18 cellular contexts compared by ENCODE assay signal in genomic region chr9:89315482-89315881, GRCh38. TPM values are rescaled to one million over a fixed set of nuclear protein-coding genes. Genes with fewer than 3 reads are reported as not detected.
DNase-seq lines count a peak whose midpoint lies in the region; ATAC-seq and TF ChIP-seq lines count a peak whose summit lies in the region.
"Had no signal": no experiment of that assay in that cellular context is flagged by ENCODE, and none has a peak within 500 bp of the region (broad histone marks: within the 10 kb centered on the region; RNA-seq: fewer than 3 reads in every experiment).

No MANE protein-coding gene starts in this region.

- H3K9me3 ChIP-seq in HEK293 (ENCODE audit: control insufficient read depth, insufficient read depth, low read depth, low read length) = no peaks in the 10 kb centered on the region
- no peaks in the 10 kb centered on the region for H3K9me3 ChIP-seq in SU-DHL-6 (ENCODE audit: insufficient read depth, low read length)
- no peaks in the 10 kb centered on the region for H3K9me3 ChIP-seq in iPS-18a (ENCODE audit: control insufficient read depth, low read depth, low read length)
- H3K9me3 ChIP-seq: gastrocnemius medialis, tibial nerve had no signal

- H3K9ac ChIP-seq in SU-DHL-6 (ENCODE audit: low read length) (no peak overlapping the region), iPS-18a (ENCODE audit: low read length) (no peak overlapping the region)

- H3K27ac ChIP-seq in HEK293 (ENCODE audit: extremely low read depth, low read depth, low read length) (no peak overlapping the region), SU-DHL-6 (ENCODE audit: low read depth, low read length) (peak overlapping the region; percentile 92; the same call in 1 of the 2 replicates), iPS-18a (ENCODE audit: low read length) (no peak overlapping the region)
- H3K27ac ChIP-seq: gastrocnemius medialis, tibial nerve had no signal

- intact Hi-C loops in activated CD4-positive, alpha-beta T cell treated with anti-CD3 and anti-CD28 coated beads, Interleukin-2, amount 10 ng/mL, durations not matched to agents 24 days and 14 days (cut with micrococcal nuclease) = loop anchor here (10.0 kb wide), 4 partner anchors 149 to 429 kb away; no protein-coding TSS in a partner anchor

- H3K27me3 Mint-ChIP-seq in activated CD4-positive, alpha-beta T cell treated with anti-CD3 and anti-CD28 coated beads, Interleukin-2, amount 10 ng/mL, durations not matched to agents 24 days and 14 days = peaks cover 4% of the 10 kb centered on the region
- H3K27me3 Mint-ChIP-seq: stimulated activated naive B cell treated with anti-CD40 and anti-IgM and Interleukin-4, amounts not matched to agents 10 μg/mL and 1 μg/mL and 100 μg/mL, for 72 hours had no signal

- POLR2A ChIA-PET in HEK293 (lab: Yijun Ruan, JAX) = no interaction called here

- no peak overlapping the region for H3K4me3 Mint-ChIP-seq in activated CD4-positive, alpha-beta T cell treated with anti-CD3 and anti-CD28 coated beads, Interleukin-2, amount 10 ng/mL, durations not matched to agents 24 days and 14 days
- H3K4me3 Mint-ChIP-seq: CD8-positive, alpha-beta T cell; stimulated activated naive B cell treated with anti-CD40 and anti-IgM and Interleukin-4, amounts not matched to agents 10 μg/mL and 1 μg/mL and 100 μg/mL, for 72 hours had no signal

- CTCF ChIA-PET in HEK293 (lab: Yijun Ruan, JAX) = no interaction called here

- H3K4me2 ChIP-seq in SU-DHL-6 (ENCODE audit: low read depth, low read length, poor library complexity, severe bottlenecking) = peak overlapping the region; percentile 98

- peaks cover 11 to 60% of the 10 kb centered on the region in 2 experiments; a peak in 2 of 3 replicates for H3K36me3 ChIP-seq in HEK293 (ENCODE audit: control insufficient read depth in 2 of 2, insufficient read depth in 1 of 2, low read length in 2 of 2)
- peaks cover 47% of the 10 kb centered on the region for H3K36me3 ChIP-seq in SU-DHL-6 (ENCODE audit: low read length)
- H3K36me3 ChIP-seq in iPS-18a (ENCODE audit: control insufficient read depth, low read depth, low read length) = peaks cover 41% of the 10 kb centered on the region
- H3K36me3 ChIP-seq: gastrocnemius medialis, tibial nerve had no signal

- H2AFZ ChIP-seq in SU-DHL-6 (ENCODE audit: low read depth, low read length, severe bottlenecking) = no peak overlapping the region

- H3K27ac Mint-ChIP-seq in activated CD4-positive, alpha-beta T cell treated with anti-CD3 and anti-CD28 coated beads, Interleukin-2, amount 10 ng/mL, durations not matched to agents 24 days and 14 days = peak overlapping the region; percentile 73
- H3K27ac Mint-ChIP-seq: CD8-positive, alpha-beta T cell; stimulated activated naive B cell treated with anti-CD40 and anti-IgM and Interleukin-4, amounts not matched to agents 10 μg/mL and 1 μg/mL and 100 μg/mL, for 72 hours had no signal

- TF ChIP-seq CTCF in HEK293 (tag by site-specific recombination; IDR thresholded peaks at IDR 0.05) = no peak
- no peak for TF ChIP-seq CTCF in SU-DHL-6 (IDR thresholded peaks at IDR 0.05; ENCODE audit: insufficient read depth, low read length, poor library complexity, severe bottlenecking)

- H3K4me3 ChIP-seq in HEK293 (ENCODE audit: low read depth, low read length) (no peak overlapping the region), SU-DHL-6 (ENCODE audit: insufficient read depth, low read length, poor library complexity, severe bottlenecking) (no peak overlapping the region), iPS-18a (ENCODE audit: low read length) (peak overlapping the region; percentile 13)
- H3K4me3 ChIP-seq: gastrocnemius medialis, tibial nerve had no signal

- H3K9me2 ChIP-seq in SU-DHL-6 (replicated peaks; ENCODE audit: insufficient read depth, low read length) = no peaks in the 10 kb centered on the region

- peaks cover 33% of the 10 kb centered on the region for H4K20me1 ChIP-seq in SU-DHL-6 (ENCODE audit: low read depth, low read length)

- peaks cover 73% of the 10 kb centered on the region for H3F3A ChIP-seq in SU-DHL-6 (ENCODE audit: insufficient read depth)

- no peaks in the 10 kb centered on the region for H3K4me1 ChIP-seq in HEK293 (ENCODE audit: control insufficient read depth, insufficient read depth, low read length)
- peaks cover 35% of the 10 kb centered on the region for H3K4me1 ChIP-seq in iPS-18a (ENCODE audit: control insufficient read depth, low read depth, low read length)

- ATAC-seq in GM18873 (IDR thresholded peaks at IDR 0.05; ENCODE audit: low FRiP score, unreplicated experiment) = no peak
- no peak for ATAC-seq in HG03159 (IDR thresholded peaks at IDR 0.05; ENCODE audit: unreplicated experiment)
- ATAC-seq: CD8-positive, alpha-beta T cell; gastrocnemius medialis; stimulated activated naive B cell treated with anti-CD40 and anti-IgM and Interleukin-4, amounts not matched to agents 10 μg/mL and 1 μg/mL and 100 μg/mL, for 72 hours had no signal

- peaks cover 71% of the 10 kb centered on the region for H3K36me3 Mint-ChIP-seq in activated CD4-positive, alpha-beta T cell treated with anti-CD3 and anti-CD28 coated beads, Interleukin-2, amount 10 ng/mL, durations not matched to agents 24 days and 14 days (ENCODE audit: low read depth)

- no peaks in the 10 kb centered on the region for H3K9me3 Mint-ChIP-seq in activated CD4-positive, alpha-beta T cell treated with anti-CD3 and anti-CD28 coated beads, Interleukin-2, amount 10 ng/mL, durations not matched to agents 24 days and 14 days
- H3K9me3 Mint-ChIP-seq: CD8-positive, alpha-beta T cell; stimulated activated naive B cell treated with anti-CD40 and anti-IgM and Interleukin-4, amounts not matched to agents 10 μg/mL and 1 μg/mL and 100 μg/mL, for 72 hours had no signal

- peaks cover 53% of the 10 kb centered on the region for H3K4me1 Mint-ChIP-seq in activated CD4-positive, alpha-beta T cell treated with anti-CD3 and anti-CD28 coated beads, Interleukin-2, amount 10 ng/mL, durations not matched to agents 24 days and 14 days

- no peaks in the 10 kb centered on the region for H3K27me3 ChIP-seq in SU-DHL-6 (ENCODE audit: low read length)
- H3K27me3 ChIP-seq in iPS-18a (ENCODE audit: control insufficient read depth, insufficient read depth, low read length) = no peaks in the 10 kb centered on the region
- H3K27me3 ChIP-seq: gastrocnemius medialis, tibial nerve had no signal

- DNase-seq in activated CD4-positive, alpha-beta T cell treated with anti-CD3 and anti-CD28 coated beads, Interleukin-2, amount 10 ng/mL, durations not matched to agents 24 days and 14 days = no peak
- DNase-seq in activated CD4-positive, alpha-beta T cell treated with anti-CD3 and anti-CD28 coated beads for 48 hours = no peak
- no peak for DNase-seq in inferior parietal cortex (ENCODE audit: extremely low spot score)
- DNase-seq: activated CD4-positive, alpha-beta T cell treated with anti-CD3 and anti-CD28 coated beads for 1 hour; activated T-cell treated with anti-CD3 and anti-CD28 coated beads for 4 hours; CD8-positive, alpha-beta T cell; dermis blood vessel endothelial cell; DMS79; gastrocnemius medialis; IMR-90; NCI-H2081 treated with DMSO at 0.1 percent for 48 hours; stimulated activated naive B cell treated with anti-CD40 and anti-IgM and Interleukin-4, amounts not matched to agents 10 μg/mL and 1 μg/mL and 100 μg/mL, for 72 hours had no signal

- peaks cover 65% of the 10 kb centered on the region for H3K79me2 ChIP-seq in SU-DHL-6 (ENCODE audit: insufficient read depth, low read length)

TF ChIP-seq in HEK293, 187 proteins besides CTCF, POLR2A, EP300 and RAD21:
- TF ChIP-seq KLF16 (tag by site-specific recombination; IDR thresholded peaks at IDR 0.05) (no peak), ZNF112 (tag by site-specific recombination; IDR thresholded peaks at IDR 0.05) (no peak), ZNF621 (tag by site-specific recombination; IDR thresholded peaks at IDR 0.05) (no peak), ZNF214 (tag by site-specific recombination; IDR thresholded peaks at IDR 0.05; ENCODE audit: borderline replicate concordance) (no peak), ZNF664 (tag by site-specific recombination; IDR thresholded peaks at IDR 0.05) (peak; percentile 96), ZBTB20 (tag by site-specific recombination; IDR thresholded peaks at IDR 0.05) (no peak), ZBTB8A (tag by site-specific recombination; IDR thresholded peaks at IDR 0.05) (peak; percentile 96)

RNA-seq across cellular contexts. Expression of gene SECISBP2, which starts 2.8 kb away (rescaled TPM):
- total RNA-seq in activated CD4-positive, alpha-beta T cell treated with anti-CD3 and anti-CD28 coated beads, Interleukin-2, amount 10 ng/mL, durations not matched to agents 24 days and 14 days = 48.6 and 50.7 TPM in 2 replicates

RNA-seq across cellular contexts. Expression of gene CKS2, which starts 4.5 kb away (rescaled TPM):
- 167 and 176 TPM in 2 replicates for total RNA-seq in activated CD4-positive, alpha-beta T cell treated with anti-CD3 and anti-CD28 coated beads, Interleukin-2, amount 10 ng/mL, durations not matched to agents 24 days and 14 days
